17 cellular contexts compared by ENCODE assay signal in genomic region chr15:57690341-57690966, GRCh38. TPM values are rescaled to one million over a fixed set of nuclear protein-coding genes. Genes with fewer than 3 reads are reported as not detected.
DNase-seq lines count a peak whose midpoint lies in the region; ATAC-seq and TF ChIP-seq lines count a peak whose summit lies in the region.
"Had no signal": no experiment of that assay in that cellular context is flagged by ENCODE, and none has a peak within 500 bp of the region (broad histone marks: within the 10 kb centered on the region; RNA-seq: fewer than 3 reads in every experiment).

No MANE protein-coding gene starts in this region.

- no peak overlapping the region for H3K4me3 ChIP-seq in HEK293 (ENCODE audit: low read depth, low read length)
- H3K4me3 ChIP-seq in coronary artery: no peak overlapping the region
- H3K4me3 ChIP-seq in right cardiac atrium (ENCODE audit: low read length): no peak overlapping the region
- no peak overlapping the region for H3K4me3 ChIP-seq in subcutaneous abdominal adipose tissue (ENCODE audit: low read depth in 1 of 5, low read length in 5 of 5)
- H3K4me3 ChIP-seq: A549; BLaER1 treated with 17β-estradiol and CSF1 and Interleukin-3, amounts not matched to agents 10 nM and 100 nM had no signal

- H3K27me3 ChIP-seq in right cardiac atrium (ENCODE audit: control insufficient read depth, insufficient read depth) (no peaks in the 10 kb centered on the region), subcutaneous abdominal adipose tissue (ENCODE audit: control insufficient read depth in 5 of 5, insufficient read depth in 4 of 5, low read length in 5 of 5) (no peaks in the 10 kb centered on the region)
- H3K27me3 ChIP-seq: BLaER1 treated with 17β-estradiol and CSF1 and Interleukin-3, amounts not matched to agents 10 nM and 100 nM had no signal

- H3K9me3 ChIP-seq in HEK293 (ENCODE audit: control insufficient read depth, insufficient read depth, low read depth, low read length) (no peaks in the 10 kb centered on the region), right cardiac atrium (ENCODE audit: control insufficient read depth, low read length) (no peaks in the 10 kb centered on the region), subcutaneous abdominal adipose tissue (ENCODE audit: control insufficient read depth in 5 of 5, low read length in 5 of 5) (no peaks in the 10 kb centered on the region)
- H3K9me3 ChIP-seq: A549; BLaER1 treated with 17β-estradiol and CSF1 and Interleukin-3, amounts not matched to agents 10 nM and 100 nM had no signal

- DNase-seq in coronary artery (ENCODE audit: low spot score): no peak
- DNase-seq in right cardiac atrium: peak in 2 of 3 donors; percentile 48 to 54
- no peak for DNase-seq in posterior cingulate gyrus
- no peak for DNase-seq in germinal center (ENCODE audit: low spot score)
- no peak for DNase-seq in inferior parietal cortex (ENCODE audit: extremely low spot score)
- DNase-seq: DMS 273 treated with DMSO at 0.1 percent for 48 hours, NCI-H1092, NCI-H146, NCI-H2081, NCI-H510A treated with DMSO at 0.1 percent for 48 hours, NCI-H82, PC-3 had no signal

- intact Hi-C loops in right cardiac atrium (cut with DNase I) (no loop called here), posterior cingulate gyrus (cut with DNase I) (no loop called here)

- ATAC-seq in right cardiac atrium (peak; percentile 25 to 34), HG02840 (IDR thresholded peaks at IDR 0.05; ENCODE audit: low FRiP score, unreplicated experiment) (no peak)
- ATAC-seq: PC-3 had no signal

- CTCF ChIA-PET in HEK293 (lab: Yijun Ruan, JAX): no interaction called here

- no peaks in the 10 kb centered on the region for H3K36me3 ChIP-seq in HEK293 (ENCODE audit: control insufficient read depth in 2 of 2, insufficient read depth in 1 of 2, low read length in 2 of 2)
- H3K36me3 ChIP-seq in subcutaneous abdominal adipose tissue (ENCODE audit: control insufficient read depth in 5 of 5, insufficient read depth in 5 of 5, low read length in 5 of 5): peaks cover 5 to 13% (median 5%) of the 10 kb centered on the region in 5 donors
- H3K36me3 ChIP-seq: BLaER1 treated with 17β-estradiol and CSF1 and Interleukin-3, amounts not matched to agents 10 nM and 100 nM had no signal

- H3K27ac ChIP-seq in HEK293 (ENCODE audit: extremely low read depth, low read depth, low read length) (peak overlapping the region; percentile 4; the same call in 1 of the 2 replicates), coronary artery (peak overlapping the region; percentile 56 to 86), right cardiac atrium (ENCODE audit: low read length) (peak overlapping the region; percentile 1), subcutaneous abdominal adipose tissue (ENCODE audit: low read depth, low read length) (peak overlapping the region; percentile 44)
- H3K27ac ChIP-seq: A549; BLaER1 treated with 17β-estradiol and CSF1 and Interleukin-3, amounts not matched to agents 10 nM and 100 nM had no signal

- no peak for TF ChIP-seq CTCF in HEK293 (tag by site-specific recombination; IDR thresholded peaks at IDR 0.05)
- TF ChIP-seq CTCF in coronary artery (IDR thresholded peaks at IDR 0.05): no peak

- no peak overlapping the region for H3K9ac ChIP-seq in subcutaneous abdominal adipose tissue (ENCODE audit: low read length in 5 of 5)
- H3K9ac ChIP-seq: BLaER1 treated with 17β-estradiol and CSF1 and Interleukin-3, amounts not matched to agents 10 nM and 100 nM had no signal

- POLR2A ChIA-PET in HEK293 (lab: Yijun Ruan, JAX): no interaction called here

- H3K4me1 ChIP-seq in HEK293 (ENCODE audit: control insufficient read depth, insufficient read depth, low read length) (peaks cover 41% of the 10 kb centered on the region), right cardiac atrium (ENCODE audit: control insufficient read depth, insufficient read depth, low read length) (peaks cover 4% of the 10 kb centered on the region), subcutaneous abdominal adipose tissue (ENCODE audit: control insufficient read depth in 5 of 5, insufficient read depth in 5 of 5, low read length in 5 of 5) (peaks cover 0 to 13% (median 0%) of the 10 kb centered on the region in 5 donors)
- H3K4me1 ChIP-seq: A549; BLaER1 treated with 17β-estradiol and CSF1 and Interleukin-3, amounts not matched to agents 10 nM and 100 nM had no signal

- WGBS in right cardiac atrium: 74% methylated on average over 6 of the region's 6 CpGs

TF ChIP-seq in HEK293, 187 proteins besides CTCF, POLR2A, EP300 and RAD21 (continues in another document):
- no peak for TF ChIP-seq ZNF626 (tag by site-specific recombination; IDR thresholded peaks at IDR 0.05)
- TF ChIP-seq KLF17 (tag by site-specific recombination; IDR thresholded peaks at IDR 0.05): no peak
- TF ChIP-seq GFI1B (tag by site-specific recombination; IDR thresholded peaks at IDR 0.05): no peak
- no peak for TF ChIP-seq PRDM10 (tag by site-specific recombination; IDR thresholded peaks at IDR 0.05)
- TF ChIP-seq ZNF624 (tag by site-specific recombination; IDR thresholded peaks at IDR 0.05): no peak
- no peak for TF ChIP-seq ZNF560 (tag by site-specific recombination; IDR thresholded peaks at IDR 0.05; ENCODE audit: borderline replicate concordance)
- TF ChIP-seq ZNF18 (tag by site-specific recombination; IDR thresholded peaks at IDR 0.05): no peak
- TF ChIP-seq OVOL3 (tag by site-specific recombination; IDR thresholded peaks at IDR 0.05): no peak
- TF ChIP-seq ZNF184 (tag by site-specific recombination; IDR thresholded peaks at IDR 0.05): no peak
- TF ChIP-seq KLF7 (tag by site-specific recombination; IDR thresholded peaks at IDR 0.05; ENCODE audit: borderline replicate concordance): no peak
- TF ChIP-seq ZNF19 (tag by site-specific recombination; IDR thresholded peaks at IDR 0.05; ENCODE audit: low read depth): no peak
- no peak for TF ChIP-seq PBX3 (CRISPR knock-in tag; IDR thresholded peaks at IDR 0.05)

RNA-seq across cellular contexts. Expression of gene POLR2M, which starts 16.1 kb away (rescaled TPM):
- total RNA-seq in right cardiac atrium: 10 to 100 TPM; 51.3 to 57.8 (median 56.1) TPM
- polyA plus RNA-seq in right cardiac atrium: 48.2 TPM

Comparison
In these comparisons a context has a peak if more than half of its experiments do, and no peak if none do; other contexts are left out.
1. H3K27ac ChIP-seq: peak in every context shown above with its lines; median percentile 71 in coronary artery; 44 in subcutaneous abdominal adipose tissue; 4 in HEK293; 1 in right cardiac atrium.
2. DNase-seq: peak in right cardiac atrium (2 of 3); none in coronary artery (single experiment), posterior cingulate gyrus (0 of 10), germinal center (single experiment) and inferior parietal cortex (single experiment).